22 cellular contexts compared by ENCODE assay signal in the genomic region with DNA sequence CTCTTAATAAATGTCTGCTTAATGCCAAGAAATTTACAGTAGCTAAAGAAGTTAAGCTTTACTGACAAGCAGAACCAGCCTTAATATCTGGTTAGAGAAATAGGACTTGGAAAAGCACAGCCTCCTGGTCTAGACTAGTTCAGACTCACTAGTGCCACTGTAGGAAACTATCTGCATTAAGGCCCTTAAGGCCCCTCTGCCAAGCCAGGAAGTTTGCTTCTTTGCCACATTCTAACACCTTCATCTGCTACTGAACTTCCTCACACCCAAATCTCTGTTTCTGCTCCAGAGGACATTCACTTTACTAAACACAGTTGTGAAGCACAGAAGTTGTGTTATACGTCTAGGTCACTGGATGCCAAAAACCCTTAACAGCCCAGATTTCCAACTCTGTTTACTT.
"Had no signal": no experiment of that assay in that cellular context is flagged by ENCODE, and none has a peak within 500 bp of the region (broad histone marks: within the 10 kb centered on the region; RNA-seq: fewer than 3 reads in every experiment).

No MANE protein-coding gene starts in this region.

- H3K4me3 ChIP-seq: dorsolateral prefrontal cortex, hepatocyte, lung, ovary, right atrium auricular region, sigmoid colon, skin epidermis, suprapubic skin, thyroid gland had no signal

- H2AFZ ChIP-seq: hepatocyte had no signal

- H3K36me3 ChIP-seq: ovary, right atrium auricular region, sigmoid colon, suprapubic skin, thyroid gland had no signal

- H3K27me3 Mint-ChIP-seq: naive thymus-derived CD4-positive, alpha-beta T cell; type B pancreatic cell had no signal

- H3K4me3 Mint-ChIP-seq: naive thymus-derived CD4-positive, alpha-beta T cell; neural crest cell; type B pancreatic cell had no signal

- H3K79me2 ChIP-seq: hepatocyte had no signal

- H3K4me2 ChIP-seq: hepatocyte had no signal

- H3K27ac Mint-ChIP-seq: naive thymus-derived CD4-positive, alpha-beta T cell; type B pancreatic cell had no signal

- ATAC-seq: left colon; left ventricle myocardium superior; naive thymus-derived CD4-positive, alpha-beta T cell had no signal

- H3K27me3 ChIP-seq: dorsolateral prefrontal cortex, hepatocyte, ovary, right atrium auricular region, sigmoid colon, suprapubic skin, thyroid gland had no signal

- FAIRE-seq: urothelium cell line had no signal

- H3K4me1 Mint-ChIP-seq: neural crest cell had no signal

- DNase-seq: cortex of kidney; dorsolateral prefrontal cortex; effector memory CD4-positive, alpha-beta T cell; erythroblast; foreskin melanocyte; head of caudate nucleus; left colon; left ventricle myocardium superior; naive thymus-derived CD4-positive, alpha-beta T cell; ovary; sigmoid colon; stimulated activated CD4-positive, alpha-beta T cell treated with anti-CD3 and anti-CD28 coated beads, Interleukin-12 subunit alpha, Interleukin-12 subunit beta, amount 100 ng/mL, for 4 hours; stimulated activated naive CD4-positive, alpha-beta T cell treated with Interleukin-2 at 50 U/mL for 16 hours; thyroid gland had no signal

- H3K4me1 ChIP-seq: suprapubic skin, thyroid gland had no signal

- H3K9me3 ChIP-seq: ovary, thyroid gland had no signal
